1 cellular context compared by ENCODE assay signal in genomic region chr17:284676-285355, GRCh38.
TF ChIP-seq lines count a peak whose summit lies in the region.

No MANE protein-coding gene starts in this region.

TF ChIP-seq in HepG2, 621 proteins besides CTCF, POLR2A, EP300 and RAD21 (continued from another document):
- no peak for TF ChIP-seq WIZ (CRISPR knock-in tag; IDR thresholded peaks at IDR 0.05)
- no peak for TF ChIP-seq MTA3 (CRISPR knock-in tag; IDR thresholded peaks at IDR 0.05)
